ENCODE assay signal across 1 cellular context in the genomic region with DNA sequence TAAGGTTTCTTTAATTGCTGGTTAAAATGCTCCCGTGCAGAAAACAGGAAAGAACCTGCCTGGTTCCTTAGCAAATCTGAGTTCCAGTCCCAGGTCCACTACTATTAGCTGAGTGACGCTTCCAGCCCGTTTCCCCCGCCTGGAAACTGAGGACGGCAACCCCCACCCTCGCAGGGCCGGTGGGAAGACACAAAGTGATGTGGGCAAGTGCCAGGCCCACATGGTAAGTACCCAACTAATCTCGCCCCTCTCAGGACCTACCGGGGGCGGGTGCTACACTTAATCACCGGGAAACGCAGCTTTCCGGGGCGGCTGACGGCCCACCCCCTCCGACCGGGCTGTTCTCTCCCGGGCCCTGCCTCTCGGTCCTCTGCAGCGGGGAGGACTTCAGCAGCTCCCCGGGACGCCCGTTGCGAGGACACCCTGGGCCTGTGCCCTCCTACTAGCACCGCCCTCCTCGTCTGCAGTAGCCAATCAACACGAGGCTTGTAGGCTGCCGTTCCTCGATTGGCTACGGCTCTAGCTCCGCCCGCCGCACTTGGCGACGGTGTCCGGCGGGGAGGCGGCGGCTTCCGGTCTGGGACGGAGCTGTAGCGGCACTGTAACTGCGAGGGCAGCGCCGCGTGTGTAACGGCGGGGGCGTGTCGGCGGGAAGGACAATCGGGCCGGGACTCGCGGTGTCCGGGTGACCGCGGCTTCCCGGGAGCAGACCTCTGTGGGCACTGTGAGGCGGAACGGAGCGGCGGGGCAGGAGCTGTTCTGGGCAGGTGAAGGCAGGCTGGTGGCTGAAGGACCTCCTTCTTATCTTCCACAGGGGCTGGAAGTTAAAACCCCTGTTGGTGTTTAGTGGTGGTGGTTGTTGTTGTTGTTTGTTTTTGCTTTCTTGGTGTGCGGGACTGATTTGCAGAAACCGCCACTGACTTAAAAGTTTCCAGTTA.
TF ChIP-seq lines count a peak whose summit lies in the region.

A gene with protein sequence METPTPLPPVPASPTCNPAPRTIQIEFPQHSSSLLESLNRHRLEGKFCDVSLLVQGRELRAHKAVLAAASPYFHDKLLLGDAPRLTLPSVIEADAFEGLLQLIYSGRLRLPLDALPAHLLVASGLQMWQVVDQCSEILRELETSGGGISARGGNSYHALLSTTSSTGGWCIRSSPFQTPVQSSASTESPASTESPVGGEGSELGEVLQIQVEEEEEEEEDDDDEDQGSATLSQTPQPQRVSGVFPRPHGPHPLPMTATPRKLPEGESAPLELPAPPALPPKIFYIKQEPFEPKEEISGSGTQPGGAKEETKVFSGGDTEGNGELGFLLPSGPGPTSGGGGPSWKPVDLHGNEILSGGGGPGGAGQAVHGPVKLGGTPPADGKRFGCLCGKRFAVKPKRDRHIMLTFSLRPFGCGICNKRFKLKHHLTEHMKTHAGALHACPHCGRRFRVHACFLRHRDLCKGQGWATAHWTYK (plus strand): TSS at position 568 of the 938 bp plus-strand sequence. CDS start 525 bp downstream, outside the sequence.

TF ChIP-seq in K562, 482 proteins besides CTCF, POLR2A, EP300 and RAD21 (continued from another document and continues in another):
- TF ChIP-seq, protein P1, sequence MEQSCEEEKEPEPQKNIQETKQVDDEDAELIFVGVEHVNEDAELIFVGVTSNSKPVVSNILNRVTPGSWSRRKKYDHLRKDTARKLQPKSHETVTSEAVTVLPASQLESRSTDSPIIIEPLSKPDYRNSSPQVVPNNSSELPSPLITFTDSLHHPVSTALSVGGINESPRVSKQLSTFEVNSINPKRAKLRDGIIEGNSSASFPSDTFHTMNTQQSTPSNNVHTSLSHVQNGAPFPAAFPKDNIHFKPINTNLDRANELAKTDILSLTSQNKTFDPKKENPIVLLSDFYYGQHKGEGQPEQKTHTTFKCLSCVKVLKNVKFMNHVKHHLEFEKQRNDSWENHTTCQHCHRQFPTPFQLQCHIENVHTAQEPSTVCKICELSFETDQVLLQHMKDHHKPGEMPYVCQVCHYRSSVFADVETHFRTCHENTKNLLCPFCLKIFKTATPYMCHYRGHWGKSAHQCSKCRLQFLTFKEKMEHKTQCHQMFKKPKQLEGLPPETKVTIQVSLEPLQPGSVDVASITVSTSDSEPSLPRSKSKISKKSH (CRISPR knock-in tag; IDR thresholded peaks at IDR 0.05) = no peak
- TF ChIP-seq CBX5 (IDR thresholded peaks at IDR 0.05; ENCODE audit: borderline replicate concordance, low read depth) (peak; percentile 26; the same call in 1 of the 2 replicates), LARP7 (IDR thresholded peaks at IDR 0.05) (0 out of 2 replicates have a peak, but pooled peaks have one; percentile 74), CC2D1A (IDR thresholded peaks at IDR 0.05) (peak; percentile 38; the same call in 1 of the 2 replicates), NCOR1 (IDR thresholded peaks at IDR 0.05) (0 out of 2 replicates have a peak, but pooled peaks have one; percentile 5), POLR2H (tag; IDR thresholded peaks at IDR 0.05; ENCODE audit: low read depth) (peak; percentile 81; the same call in 1 of the 2 replicates), EHMT2 (IDR thresholded peaks at IDR 0.05) (no peak), ZNF12 (CRISPR knock-in tag; IDR thresholded peaks at IDR 0.05) (peak; percentile 56; the same call in 1 of the 2 replicates), HDAC2 (IDR thresholded peaks at IDR 0.05) (peak; percentile 66; the same call in 1 of the 2 replicates), ETS2 (tag; IDR thresholded peaks at IDR 0.05; ENCODE audit: borderline replicate concordance, poor library complexity, severe bottlenecking) (no peak), NFATC3 (IDR thresholded peaks at IDR 0.05) (no peak), ERF (CRISPR knock-in tag; IDR thresholded peaks at IDR 0.05) (peak; percentile 15; the same call in 1 of the 2 replicates), ATF7 (IDR thresholded peaks at IDR 0.05) (peak; percentile 86), CAMTA2 (CRISPR knock-in tag; conservative IDR thresholded peaks at IDR 0.05) (no peak), ZNF41 (CRISPR knock-in tag; conservative IDR thresholded peaks at IDR 0.05) (no peak), ZFP1 (CRISPR knock-in tag; IDR thresholded peaks at IDR 0.05) (no peak), FOXK1 (CRISPR knock-in tag; IDR thresholded peaks at IDR 0.05; ENCODE audit: borderline replicate concordance) (peak; percentile 48; the same call in 1 of the 2 replicates), PHF21A (IDR thresholded peaks at IDR 0.05; ENCODE audit: borderline replicate concordance, low read depth) (0 out of 2 replicates have a peak, but pooled peaks have one; percentile 35), ZNF830 (CRISPR knock-in tag; IDR thresholded peaks at IDR 0.05) (no peak), PURB (CRISPR knock-in tag; IDR thresholded peaks at IDR 0.05; ENCODE audit: low read depth) (no peak), HNRNPH1 (optimal IDR thresholded peaks at IDR 0.05; ENCODE audit: low read depth, low read length) (no peak), NFYB (IDR thresholded peaks at IDR 0.05; ENCODE audit: extremely low read depth, insufficient read length) (peak; percentile 67), TEAD1 (CRISPR knock-in tag; IDR thresholded peaks at IDR 0.05) (peak; percentile 34 to 86; a peak in 1 of 4 replicates), ZFX (CRISPR knock-in tag; IDR thresholded peaks at IDR 0.05) (peak; percentile 82), ZKSCAN8 (CRISPR knock-in tag; IDR thresholded peaks at IDR 0.05) (no peak), ZNF140 (CRISPR knock-in tag; IDR thresholded peaks at IDR 0.05) (no peak), CSDE1 (IDR thresholded peaks at IDR 0.05) (no peak)
- TF ChIP-seq, protein P2, sequence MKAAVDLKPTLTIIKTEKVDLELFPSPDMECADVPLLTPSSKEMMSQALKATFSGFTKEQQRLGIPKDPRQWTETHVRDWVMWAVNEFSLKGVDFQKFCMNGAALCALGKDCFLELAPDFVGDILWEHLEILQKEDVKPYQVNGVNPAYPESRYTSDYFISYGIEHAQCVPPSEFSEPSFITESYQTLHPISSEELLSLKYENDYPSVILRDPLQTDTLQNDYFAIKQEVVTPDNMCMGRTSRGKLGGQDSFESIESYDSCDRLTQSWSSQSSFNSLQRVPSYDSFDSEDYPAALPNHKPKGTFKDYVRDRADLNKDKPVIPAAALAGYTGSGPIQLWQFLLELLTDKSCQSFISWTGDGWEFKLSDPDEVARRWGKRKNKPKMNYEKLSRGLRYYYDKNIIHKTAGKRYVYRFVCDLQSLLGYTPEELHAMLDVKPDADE (conservative IDR thresholded peaks at IDR 0.05; ENCODE audit: control insufficient read depth, low read depth, low read length) = peak; percentile 93
- TF ChIP-seq, protein P3, sequence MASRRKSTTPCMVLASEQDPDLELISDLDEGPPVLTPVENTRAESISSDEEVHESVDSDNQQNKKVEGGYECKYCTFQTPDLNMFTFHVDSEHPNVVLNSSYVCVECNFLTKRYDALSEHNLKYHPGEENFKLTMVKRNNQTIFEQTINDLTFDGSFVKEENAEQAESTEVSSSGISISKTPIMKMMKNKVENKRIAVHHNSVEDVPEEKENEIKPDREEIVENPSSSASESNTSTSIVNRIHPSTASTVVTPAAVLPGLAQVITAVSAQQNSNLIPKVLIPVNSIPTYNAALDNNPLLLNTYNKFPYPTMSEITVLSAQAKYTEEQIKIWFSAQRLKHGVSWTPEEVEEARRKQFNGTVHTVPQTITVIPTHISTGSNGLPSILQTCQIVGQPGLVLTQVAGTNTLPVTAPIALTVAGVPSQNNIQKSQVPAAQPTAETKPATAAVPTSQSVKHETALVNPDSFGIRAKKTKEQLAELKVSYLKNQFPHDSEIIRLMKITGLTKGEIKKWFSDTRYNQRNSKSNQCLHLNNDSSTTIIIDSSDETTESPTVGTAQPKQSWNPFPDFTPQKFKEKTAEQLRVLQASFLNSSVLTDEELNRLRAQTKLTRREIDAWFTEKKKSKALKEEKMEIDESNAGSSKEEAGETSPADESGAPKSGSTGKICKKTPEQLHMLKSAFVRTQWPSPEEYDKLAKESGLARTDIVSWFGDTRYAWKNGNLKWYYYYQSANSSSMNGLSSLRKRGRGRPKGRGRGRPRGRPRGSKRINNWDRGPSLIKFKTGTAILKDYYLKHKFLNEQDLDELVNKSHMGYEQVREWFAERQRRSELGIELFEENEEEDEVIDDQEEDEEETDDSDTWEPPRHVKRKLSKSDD (conservative IDR thresholded peaks at IDR 0.05; ENCODE audit: low read length) = no peak
- TF ChIP-seq, protein P4, sequence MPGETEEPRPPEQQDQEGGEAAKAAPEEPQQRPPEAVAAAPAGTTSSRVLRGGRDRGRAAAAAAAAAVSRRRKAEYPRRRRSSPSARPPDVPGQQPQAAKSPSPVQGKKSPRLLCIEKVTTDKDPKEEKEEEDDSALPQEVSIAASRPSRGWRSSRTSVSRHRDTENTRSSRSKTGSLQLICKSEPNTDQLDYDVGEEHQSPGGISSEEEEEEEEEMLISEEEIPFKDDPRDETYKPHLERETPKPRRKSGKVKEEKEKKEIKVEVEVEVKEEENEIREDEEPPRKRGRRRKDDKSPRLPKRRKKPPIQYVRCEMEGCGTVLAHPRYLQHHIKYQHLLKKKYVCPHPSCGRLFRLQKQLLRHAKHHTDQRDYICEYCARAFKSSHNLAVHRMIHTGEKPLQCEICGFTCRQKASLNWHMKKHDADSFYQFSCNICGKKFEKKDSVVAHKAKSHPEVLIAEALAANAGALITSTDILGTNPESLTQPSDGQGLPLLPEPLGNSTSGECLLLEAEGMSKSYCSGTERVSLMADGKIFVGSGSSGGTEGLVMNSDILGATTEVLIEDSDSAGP (CRISPR knock-in tag; IDR thresholded peaks at IDR 0.05) = peak; percentile 61; the same call in 1 of the 2 replicates
- TF ChIP-seq, protein P5, sequence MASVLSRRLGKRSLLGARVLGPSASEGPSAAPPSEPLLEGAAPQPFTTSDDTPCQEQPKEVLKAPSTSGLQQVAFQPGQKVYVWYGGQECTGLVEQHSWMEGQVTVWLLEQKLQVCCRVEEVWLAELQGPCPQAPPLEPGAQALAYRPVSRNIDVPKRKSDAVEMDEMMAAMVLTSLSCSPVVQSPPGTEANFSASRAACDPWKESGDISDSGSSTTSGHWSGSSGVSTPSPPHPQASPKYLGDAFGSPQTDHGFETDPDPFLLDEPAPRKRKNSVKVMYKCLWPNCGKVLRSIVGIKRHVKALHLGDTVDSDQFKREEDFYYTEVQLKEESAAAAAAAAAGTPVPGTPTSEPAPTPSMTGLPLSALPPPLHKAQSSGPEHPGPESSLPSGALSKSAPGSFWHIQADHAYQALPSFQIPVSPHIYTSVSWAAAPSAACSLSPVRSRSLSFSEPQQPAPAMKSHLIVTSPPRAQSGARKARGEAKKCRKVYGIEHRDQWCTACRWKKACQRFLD (CRISPR knock-in tag; IDR thresholded peaks at IDR 0.05) = 0 out of 2 replicates have a peak, but pooled peaks have one; percentile 63
- TF ChIP-seq, protein P6, sequence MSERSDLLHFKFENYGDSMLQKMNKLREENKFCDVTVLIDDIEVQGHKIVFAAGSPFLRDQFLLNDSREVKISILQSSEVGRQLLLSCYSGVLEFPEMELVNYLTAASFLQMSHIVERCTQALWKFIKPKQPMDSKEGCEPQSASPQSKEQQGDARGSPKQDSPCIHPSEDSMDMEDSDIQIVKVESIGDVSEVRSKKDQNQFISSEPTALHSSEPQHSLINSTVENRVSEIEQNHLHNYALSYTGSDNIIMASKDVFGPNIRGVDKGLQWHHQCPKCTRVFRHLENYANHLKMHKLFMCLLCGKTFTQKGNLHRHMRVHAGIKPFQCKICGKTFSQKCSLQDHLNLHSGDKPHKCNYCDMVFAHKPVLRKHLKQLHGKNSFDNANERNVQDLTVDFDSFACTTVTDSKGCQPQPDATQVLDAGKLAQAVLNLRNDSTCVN (CRISPR knock-in tag; IDR thresholded peaks at IDR 0.05) = no peak
- TF ChIP-seq, protein P7, sequence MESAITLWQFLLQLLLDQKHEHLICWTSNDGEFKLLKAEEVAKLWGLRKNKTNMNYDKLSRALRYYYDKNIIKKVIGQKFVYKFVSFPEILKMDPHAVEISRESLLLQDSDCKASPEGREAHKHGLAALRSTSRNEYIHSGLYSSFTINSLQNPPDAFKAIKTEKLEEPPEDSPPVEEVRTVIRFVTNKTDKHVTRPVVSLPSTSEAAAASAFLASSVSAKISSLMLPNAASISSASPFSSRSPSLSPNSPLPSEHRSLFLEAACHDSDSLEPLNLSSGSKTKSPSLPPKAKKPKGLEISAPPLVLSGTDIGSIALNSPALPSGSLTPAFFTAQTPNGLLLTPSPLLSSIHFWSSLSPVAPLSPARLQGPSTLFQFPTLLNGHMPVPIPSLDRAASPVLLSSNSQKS (CRISPR knock-in tag; IDR thresholded peaks at IDR 0.05) = no peak
- TF ChIP-seq, protein P8, sequence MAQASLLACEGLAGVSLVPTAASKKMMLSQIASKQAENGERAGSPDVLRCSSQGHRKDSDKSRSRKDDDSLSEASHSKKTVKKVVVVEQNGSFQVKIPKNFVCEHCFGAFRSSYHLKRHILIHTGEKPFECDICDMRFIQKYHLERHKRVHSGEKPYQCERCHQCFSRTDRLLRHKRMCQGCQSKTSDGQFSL (CRISPR knock-in tag; IDR thresholded peaks at IDR 0.05) = peak; percentile 35; the same call in 1 of the 2 replicates
- TF ChIP-seq, protein P8 (tag; IDR thresholded peaks at IDR 0.05) = no peak
- TF ChIP-seq, protein P9, sequence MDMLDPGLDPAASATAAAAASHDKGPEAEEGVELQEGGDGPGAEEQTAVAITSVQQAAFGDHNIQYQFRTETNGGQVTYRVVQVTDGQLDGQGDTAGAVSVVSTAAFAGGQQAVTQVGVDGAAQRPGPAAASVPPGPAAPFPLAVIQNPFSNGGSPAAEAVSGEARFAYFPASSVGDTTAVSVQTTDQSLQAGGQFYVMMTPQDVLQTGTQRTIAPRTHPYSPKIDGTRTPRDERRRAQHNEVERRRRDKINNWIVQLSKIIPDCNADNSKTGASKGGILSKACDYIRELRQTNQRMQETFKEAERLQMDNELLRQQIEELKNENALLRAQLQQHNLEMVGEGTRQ (CRISPR knock-in tag; IDR thresholded peaks at IDR 0.05) = no peak
- TF ChIP-seq, protein P10, sequence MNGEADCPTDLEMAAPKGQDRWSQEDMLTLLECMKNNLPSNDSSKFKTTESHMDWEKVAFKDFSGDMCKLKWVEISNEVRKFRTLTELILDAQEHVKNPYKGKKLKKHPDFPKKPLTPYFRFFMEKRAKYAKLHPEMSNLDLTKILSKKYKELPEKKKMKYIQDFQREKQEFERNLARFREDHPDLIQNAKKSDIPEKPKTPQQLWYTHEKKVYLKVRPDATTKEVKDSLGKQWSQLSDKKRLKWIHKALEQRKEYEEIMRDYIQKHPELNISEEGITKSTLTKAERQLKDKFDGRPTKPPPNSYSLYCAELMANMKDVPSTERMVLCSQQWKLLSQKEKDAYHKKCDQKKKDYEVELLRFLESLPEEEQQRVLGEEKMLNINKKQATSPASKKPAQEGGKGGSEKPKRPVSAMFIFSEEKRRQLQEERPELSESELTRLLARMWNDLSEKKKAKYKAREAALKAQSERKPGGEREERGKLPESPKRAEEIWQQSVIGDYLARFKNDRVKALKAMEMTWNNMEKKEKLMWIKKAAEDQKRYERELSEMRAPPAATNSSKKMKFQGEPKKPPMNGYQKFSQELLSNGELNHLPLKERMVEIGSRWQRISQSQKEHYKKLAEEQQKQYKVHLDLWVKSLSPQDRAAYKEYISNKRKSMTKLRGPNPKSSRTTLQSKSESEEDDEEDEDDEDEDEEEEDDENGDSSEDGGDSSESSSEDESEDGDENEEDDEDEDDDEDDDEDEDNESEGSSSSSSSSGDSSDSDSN (IDR thresholded peaks at IDR 0.05; ENCODE audit: borderline replicate concordance in 1 of 2, low read depth in 2 of 2, low read length in 2 of 2) = peak; percentile 88 to 94; a peak in 3 of 4 replicates
